27 cellular contexts compared by ENCODE assay signal in genomic region chr16:797686-798085, GRCh38. TPM values are rescaled to one million over a fixed set of nuclear protein-coding genes. Genes with fewer than 3 reads are reported as not detected.
"Had no signal": no experiment of that assay in that cellular context is flagged by ENCODE, and none has a peak within 500 bp of the region (broad histone marks: within the 10 kb centered on the region; RNA-seq: fewer than 3 reads in every experiment).

No MANE protein-coding gene starts in this region.

- H3K4me3 ChIP-seq: stomach, suprapubic skin, testis, thoracic aorta, thyroid gland, tibial artery, tibial nerve, transverse colon, upper lobe of left lung, upper lobe of right lung, uterus, vagina had no signal

- H3K27me3 ChIP-seq: testis, vagina had no signal

- H3K4me3 Mint-ChIP-seq: stimulated activated effector memory CD8-positive, alpha-beta T cell treated with anti-CD3 and anti-CD28 coated beads, Interleukin-12 subunit alpha, Interleukin-12 subunit beta, amount 100 ng/mL, for 72 hours; stimulated activated memory B cell treated with anti-CD40 and anti-IgM and Interleukin-4, amounts not matched to agents 10 μg/mL and 1 μg/mL and 100 μg/mL, for 72 hours; stimulated activated naive B cell treated with anti-CD40 and anti-IgM and Interleukin-4, amounts not matched to agents 10 μg/mL and 1 μg/mL and 100 μg/mL, for 72 hours; stimulated activated naive CD8-positive, alpha-beta T cell treated with anti-CD3 and anti-CD28 coated beads, Interleukin-15, amount 100 ng/mL, for 72 hours; stimulated activated naive CD8-positive, alpha-beta T cell treated with anti-CD3 and anti-CD28 coated beads, Interleukin-15, Interleukin-2, amounts not matched to agents 100 ng/mL and 50 ng/mL, for 24 hours; type B pancreatic cell had no signal

- H3K4me1 ChIP-seq: thyroid gland, transverse colon, upper lobe of right lung, uterus, vagina had no signal

- DNase-seq: stimulated activated CD4-positive, alpha-beta T cell treated with anti-CD3 and anti-CD28 coated beads, Interleukin-4, amount 100 ng/mL, for 1 hour; stimulated activated CD4-positive, alpha-beta T cell treated with anti-CD3 and anti-CD28 coated beads, Interleukin-4, amount 100 ng/mL, for 24 hours; stimulated activated CD4-positive, alpha-beta T cell treated with anti-CD3 and anti-CD28 coated beads, Interleukin-4, amount 100 ng/mL, for 4 hours; stimulated activated naive B cell treated with anti-CD40 and anti-IgM and Interleukin-4, amounts not matched to agents 10 μg/mL and 1 μg/mL and 100 μg/mL, for 72 hours; stimulated activated naive CD4-positive, alpha-beta T cell; stimulated activated naive CD4-positive, alpha-beta T cell treated with Interleukin-2 at 50 U/mL for 16 hours; stimulated activated naive CD8-positive, alpha-beta T cell treated with anti-CD3 and anti-CD28 coated beads, Interleukin-15, amount 100 ng/mL, for 72 hours; stomach; substantia nigra; testis; thyroid gland; tibial artery; transverse colon; upper lobe of right lung; uterus had no signal

- H3K27ac Mint-ChIP-seq: stimulated activated effector memory CD8-positive, alpha-beta T cell treated with anti-CD3 and anti-CD28 coated beads, Interleukin-12 subunit alpha, Interleukin-12 subunit beta, amount 100 ng/mL, for 72 hours; stimulated activated memory B cell treated with anti-CD40 and anti-IgM and Interleukin-4, amounts not matched to agents 10 μg/mL and 1 μg/mL and 100 μg/mL, for 72 hours; stimulated activated naive B cell treated with anti-CD40 and anti-IgM and Interleukin-4, amounts not matched to agents 10 μg/mL and 1 μg/mL and 100 μg/mL, for 72 hours; stimulated activated naive CD8-positive, alpha-beta T cell treated with anti-CD3 and anti-CD28 coated beads, Interleukin-15, amount 100 ng/mL, for 72 hours; stimulated activated naive CD8-positive, alpha-beta T cell treated with anti-CD3 and anti-CD28 coated beads, Interleukin-15, Interleukin-2, amounts not matched to agents 100 ng/mL and 50 ng/mL, for 24 hours; type B pancreatic cell had no signal

- H3K27ac ChIP-seq: stomach, suprapubic skin, testis, thoracic aorta, thyroid gland, tibial artery, tibial nerve, transverse colon, upper lobe of left lung, upper lobe of right lung, uterus, vagina had no signal

- H3K9me3 Mint-ChIP-seq: stimulated activated effector memory CD8-positive, alpha-beta T cell treated with anti-CD3 and anti-CD28 coated beads, Interleukin-12 subunit alpha, Interleukin-12 subunit beta, amount 100 ng/mL, for 72 hours; stimulated activated memory B cell treated with anti-CD40 and anti-IgM and Interleukin-4, amounts not matched to agents 10 μg/mL and 1 μg/mL and 100 μg/mL, for 72 hours; stimulated activated naive CD8-positive, alpha-beta T cell treated with anti-CD3 and anti-CD28 coated beads, Interleukin-15, amount 100 ng/mL, for 72 hours; stimulated activated naive CD8-positive, alpha-beta T cell treated with anti-CD3 and anti-CD28 coated beads, Interleukin-15, Interleukin-2, amounts not matched to agents 100 ng/mL and 50 ng/mL, for 24 hours; type B pancreatic cell had no signal

- H3K36me3 ChIP-seq: thoracic aorta, thyroid gland, transverse colon, upper lobe of right lung, uterus, vagina had no signal

- H3K27me3 Mint-ChIP-seq: stimulated activated naive CD8-positive, alpha-beta T cell treated with anti-CD3 and anti-CD28 coated beads, Interleukin-15, Interleukin-2, amounts not matched to agents 100 ng/mL and 50 ng/mL, for 24 hours had no signal

- H3K36me3 Mint-ChIP-seq: stimulated activated effector memory CD8-positive, alpha-beta T cell treated with anti-CD3 and anti-CD28 coated beads, Interleukin-12 subunit alpha, Interleukin-12 subunit beta, amount 100 ng/mL, for 72 hours; type B pancreatic cell had no signal

- H3K9me3 ChIP-seq: suprapubic skin, testis, thoracic aorta, thyroid gland, tibial artery, tibial nerve, transverse colon, upper lobe of left lung, upper lobe of right lung, uterus, vagina had no signal

RNA-seq across cellular contexts. Expression of gene GNG13, which starts 2.8 kb away (rescaled TPM):
- total RNA-seq: stomach, subcutaneous adipose tissue, suprapubic skin, temporal lobe, testis, thoracic aorta, thyroid gland, tibial nerve, upper lobe of left lung, upper lobe of right lung, urinary bladder, uterus, vagina had no signal

RNA-seq across cellular contexts. Expression of gene MSLN, which starts 37.2 kb away (rescaled TPM):
- total RNA-seq: temporal lobe, thyroid gland, vagina had no signal
